In genomic region chr1:197013234-197013633, GRCh38 we compare ENCODE assay signal across 39 cellular contexts. TPM values are rescaled to one million over a fixed set of nuclear protein-coding genes. Genes with fewer than 3 reads are reported as not detected.
"Had no signal": no experiment of that assay in that cellular context is flagged by ENCODE, and none has a peak within 500 bp of the region (broad histone marks: within the 10 kb centered on the region; RNA-seq: fewer than 3 reads in every experiment).

No MANE protein-coding gene starts in this region.

- H3K4me1 Mint-ChIP-seq: activated B cell treated with CpG ODN at 0.5 μM for 24 hours; activated T-helper 17 cell treated with anti-CD3 and anti-CD28 coated beads, Interleukin-2, amount 50 U/mL, for 72 hours; T-helper 17 cell had no signal

- H3K4me1 ChIP-seq: esophagus muscularis mucosa, gastroesophageal sphincter had no signal

- ATAC-seq: activated CD4-positive, CD25-positive, alpha-beta regulatory T cell treated with anti-CD3 and anti-CD28 coated beads, Interleukin-2, amount 50 U/mL, for 24 hours; activated CD8-positive, alpha-beta T cell treated with anti-CD3 and anti-CD28 coated beads for 36 hours; activated T-cell treated with anti-CD3 and anti-CD28 coated beads, Interleukin-2, amount 50 U/mL, for 4 hours; activated T-helper 17 cell treated with anti-CD3 and anti-CD28 coated beads, Interleukin-2, amount 50 U/mL, for 72 hours; effector memory CD8-positive, alpha-beta T cell; gastroesophageal sphincter; heart right ventricle; T-helper 17 cell had no signal

- H3K36me3 ChIP-seq: brain microvascular endothelial cell, esophagus muscularis mucosa, gastroesophageal sphincter, heart right ventricle, WERI-Rb-1 had no signal

- H3K27ac Mint-ChIP-seq: activated B cell treated with CpG ODN at 0.5 μM for 24 hours; activated CD8-positive, alpha-beta T cell treated with anti-CD3 and anti-CD28 coated beads for 36 hours; activated naive CD8-positive, alpha-beta T cell; activated T-helper 17 cell treated with anti-CD3 and anti-CD28 coated beads, Interleukin-2, amount 50 U/mL, for 72 hours; effector memory CD8-positive, alpha-beta T cell; T-helper 17 cell; T-helper 2 cell treated with Interferon-gamma antibody and Interleukin-4, amounts not matched to agents 5 μg/mL and 100 μg/mL, for 36 hours had no signal

- H3K27ac ChIP-seq: brain microvascular endothelial cell, esophagus muscularis mucosa, gastroesophageal sphincter, heart right ventricle, WERI-Rb-1 had no signal

- DNase-seq: activated B cell treated with CpG ODN at 0.5 μM for 24 hours; activated CD4-positive, alpha-beta T cell treated with anti-CD3 and anti-CD28 coated beads for 48 hours; activated CD4-positive, alpha-beta T cell treated with anti-CD3 and anti-CD28 coated beads, Interleukin-2, amount 50 U/mL, for 1 hour; activated CD4-positive, alpha-beta T cell treated with anti-CD3 and anti-CD28 coated beads, Interleukin-2, amount 50 U/mL, for 48 hours; activated CD8-positive, alpha-beta memory T cell treated with anti-CD3 and anti-CD28 coated beads for 24 hours; activated CD8-positive, alpha-beta T cell treated with anti-CD3 and anti-CD28 coated beads for 36 hours; activated effector memory CD4-positive, alpha-beta T cell treated with Interleukin-2 at 50 U/mL for 16 hours; activated gamma-delta T cell treated with Interleukin-2 at 50 U/mL for 16 hours; activated naive CD4-positive, alpha-beta T cell treated with anti-CD3 and anti-CD28 coated beads, Interleukin-2, amount 50 U/mL, for 16 hours; activated naive CD4-positive, alpha-beta T cell treated with Interleukin-2 at 50 U/mL for 16 hours; activated T-cell treated with anti-CD3 and anti-CD28 coated beads, Interleukin-2, amount 50 U/mL, for 4 hours; amniotic stem cell; anterior cingulate cortex; brain microvascular endothelial cell; caudate nucleus; cortex of kidney; dermis blood vessel endothelial cell; effector CD4-positive, alpha-beta T cell; effector memory CD8-positive, alpha-beta T cell; erythroblast; foreskin melanocyte; heart right ventricle; T-helper 17 cell; T1000; WERI-Rb-1 had no signal

- FAIRE-seq: astrocyte, bronchial epithelial cell, colon had no signal

- H3K27me3 ChIP-seq: brain microvascular endothelial cell, esophagus muscularis mucosa, gastroesophageal sphincter, heart right ventricle had no signal

- H3K27me3 Mint-ChIP-seq: activated B cell treated with CpG ODN at 0.5 μM for 24 hours; activated CD8-positive, alpha-beta T cell treated with anti-CD3 and anti-CD28 coated beads for 36 hours; activated T-helper 17 cell treated with anti-CD3 and anti-CD28 coated beads, Interleukin-2, amount 50 U/mL, for 72 hours; effector memory CD8-positive, alpha-beta T cell; T-helper 17 cell had no signal

- H3K4me3 Mint-ChIP-seq: activated B cell treated with CpG ODN at 0.5 μM for 24 hours; activated CD8-positive, alpha-beta T cell treated with anti-CD3 and anti-CD28 coated beads for 36 hours; activated naive CD8-positive, alpha-beta T cell; activated T-cell treated with anti-CD3 and anti-CD28 coated beads, Interleukin-2, amount 50 U/mL, for 4 hours; activated T-helper 17 cell treated with anti-CD3 and anti-CD28 coated beads, Interleukin-2, amount 50 U/mL, for 72 hours; effector memory CD8-positive, alpha-beta T cell; T-helper 17 cell; T-helper 2 cell treated with Interferon-gamma antibody and Interleukin-4, amounts not matched to agents 5 μg/mL and 100 μg/mL, for 36 hours had no signal

- H3K4me3 ChIP-seq: esophagus muscularis mucosa, gastroesophageal sphincter, heart right ventricle had no signal

RNA-seq across cellular contexts. Expression of gene CFHR5, which starts 35.9 kb away (rescaled TPM):
- total RNA-seq: activated B cell treated with CpG ODN at 0.5 μM for 24 hours; activated CD8-positive, alpha-beta T cell treated with anti-CD3 and anti-CD28 coated beads for 36 hours; activated T-cell treated with anti-CD3 and anti-CD28 coated beads, Interleukin-2, amount 50 U/mL, for 4 hours; activated T-helper 17 cell treated with anti-CD3 and anti-CD28 coated beads, Interleukin-2, amount 50 U/mL, for 72 hours; astrocyte; bronchial epithelial cell; chondrocyte; dermis blood vessel endothelial cell; esophagus muscularis mucosa; fibroblast of lung; fibroblast of villous mesenchyme; gastroesophageal sphincter; glomerular endothelial cell; heart right ventricle; T-helper 17 cell had no signal
- polyA plus RNA-seq: adipose tissue, fibroblast of lung, heart right ventricle had no signal

RNA-seq across cellular contexts. Expression of gene F13B, which starts 53.8 kb away (rescaled TPM):
- total RNA-seq: activated B cell treated with CpG ODN at 0.5 μM for 24 hours; activated CD8-positive, alpha-beta T cell treated with anti-CD3 and anti-CD28 coated beads for 36 hours; activated T-cell treated with anti-CD3 and anti-CD28 coated beads, Interleukin-2, amount 50 U/mL, for 4 hours; astrocyte; bronchial epithelial cell; chondrocyte; dermis blood vessel endothelial cell; esophagus muscularis mucosa; fibroblast of lung; fibroblast of villous mesenchyme; gastroesophageal sphincter; glomerular endothelial cell; heart right ventricle; T-helper 17 cell had no signal
- polyA plus RNA-seq: adipose tissue, fibroblast of lung, heart right ventricle had no signal
